8 cellular contexts compared by ENCODE assay signal in genomic region chr7:155598810-155599210, GRCh38. TPM values are rescaled to one million over a fixed set of nuclear protein-coding genes. Genes with fewer than 3 reads are reported as not detected.
DNase-seq lines count a peak whose midpoint lies in the region; ATAC-seq and TF ChIP-seq lines count a peak whose summit lies in the region.

No MANE protein-coding gene starts in this region.

- no peak overlapping the region for H3K4me3 Mint-ChIP-seq in activated CD8-positive, alpha-beta T cell treated with anti-CD3 and anti-CD28 coated beads for 36 hours

- H3K9me3 Mint-ChIP-seq in activated CD8-positive, alpha-beta T cell treated with anti-CD3 and anti-CD28 coated beads for 36 hours, result no peaks in the 10 kb centered on the region

- TF ChIP-seq CTCF in activated CD8-positive, alpha-beta T cell treated with anti-CD3 and anti-CD28 coated beads for 36 hours (IDR thresholded peaks at IDR 0.05), result peak; percentile 92

- peaks cover 14% of the 10 kb centered on the region for H3K4me1 Mint-ChIP-seq in activated CD8-positive, alpha-beta T cell treated with anti-CD3 and anti-CD28 coated beads for 36 hours (ENCODE audit: low read depth)

- no peaks in the 10 kb centered on the region for H3K36me3 Mint-ChIP-seq in activated CD8-positive, alpha-beta T cell treated with anti-CD3 and anti-CD28 coated beads for 36 hours (ENCODE audit: low read depth)

- CTCF ChIA-PET in activated CD8-positive, alpha-beta T cell treated with anti-CD3 and anti-CD28 coated beads for 36 hours (lab: Charles Lee), result interaction anchor here (0.5 to 8.3 kb wide), 65 partner anchors 9 to 509 kb away, joined by 3 to 158 read pairs (median 5); partner anchors contain the start of genes RBM33 and SHH

- H3K27me3 Mint-ChIP-seq in activated CD8-positive, alpha-beta T cell treated with anti-CD3 and anti-CD28 coated beads for 36 hours, result peaks cover 16% of the 10 kb centered on the region

- no peak overlapping the region for H3K27ac Mint-ChIP-seq in activated CD8-positive, alpha-beta T cell treated with anti-CD3 and anti-CD28 coated beads for 36 hours

- intact Hi-C loops in activated CD8-positive, alpha-beta T cell treated with anti-CD3 and anti-CD28 coated beads for 36 hours (cut with micrococcal nuclease), result loop anchor here (1.0 to 10.0 kb wide), 2 partner anchors 136 to 169 kb away; no protein-coding TSS in a partner anchor

- POLR2A ChIA-PET in activated CD8-positive, alpha-beta T cell treated with anti-CD3 and anti-CD28 coated beads for 36 hours (lab: Charles Lee), result interaction anchor here (1.2 to 1.3 kb wide), 3 partner anchors 164 to 176 kb away, joined by 3 read pairs; no protein-coding TSS in a partner anchor

- peak; percentile 83 for ATAC-seq in HG03378 (IDR thresholded peaks at IDR 0.05; ENCODE audit: unreplicated experiment)
- ATAC-seq in activated CD8-positive, alpha-beta T cell treated with anti-CD3 and anti-CD28 coated beads for 36 hours, result peak; percentile 92

- DNase-seq in NCI-H187 (lab: John Stamatoyannopoulos, UW), result peak; percentile 59 to 62
- no peak for DNase-seq in NCI-H187 treated with DMSO at 0.1 percent for 48 hours (lab: John Stamatoyannopoulos, UW)
- DNase-seq in NCI-H748 (lab: John Stamatoyannopoulos, UW; ENCODE audit: unreplicated experiment), result peak; percentile 80
- peak; percentile 94 for DNase-seq in activated CD8-positive, alpha-beta T cell treated with anti-CD3 and anti-CD28 coated beads for 36 hours
- peak; percentile 84 for DNase-seq in ecto neural progenitor cell (ENCODE audit: low spot score)
- DNase-seq in lung microvascular endothelial cell (ENCODE audit: low read depth in 2 of 2), result peak; percentile 73 to 75
- peak; percentile 52 for DNase-seq in stimulated activated CD8-positive, alpha-beta memory T cell treated with anti-CD3 and anti-CD28 coated beads, Interleukin-12 subunit alpha, Interleukin-12 subunit beta, amount 100 ng/mL, for 4 hours (ENCODE audit: low read depth)

RNA-seq across cellular contexts. Expression of gene RBM33, which starts 45.7 kb away (rescaled TPM):
- total RNA-seq in activated CD8-positive, alpha-beta T cell treated with anti-CD3 and anti-CD28 coated beads for 36 hours, result 10 to 100 TPM; 73.7 to 84.8 TPM
- total RNA-seq in lung microvascular endothelial cell, result 13.3 and 21.4 TPM in 2 replicates

RNA-seq across cellular contexts. Expression of gene CNPY1, which starts 52.5 kb away (rescaled TPM):
- not detected for total RNA-seq in activated CD8-positive, alpha-beta T cell treated with anti-CD3 and anti-CD28 coated beads for 36 hours
- not detected in 2 replicates for total RNA-seq in lung microvascular endothelial cell
